ENCODE assay signal across 19 cellular contexts in the genomic region with DNA sequence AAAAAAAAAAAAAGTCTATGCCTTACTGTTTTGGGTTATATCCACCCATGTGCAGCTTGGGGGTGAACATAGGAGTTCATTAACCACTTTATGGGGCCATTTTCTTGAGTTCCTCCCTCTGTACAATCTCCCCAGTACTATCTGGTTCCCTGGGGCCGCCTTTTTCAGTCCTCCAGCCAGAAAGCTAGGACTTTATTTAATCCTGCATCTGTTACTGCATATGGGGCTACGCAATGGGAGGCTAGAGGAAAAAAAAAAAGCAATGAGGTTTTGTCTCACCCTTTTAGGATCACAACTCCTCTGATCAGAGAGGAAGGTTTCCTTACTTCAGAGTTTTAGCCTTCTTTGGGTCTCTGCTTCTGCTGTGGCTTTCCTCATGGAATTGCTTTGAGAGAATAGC. TPM values are rescaled to one million over a fixed set of nuclear protein-coding genes. Genes with fewer than 3 reads are reported as not detected.
DNase-seq lines count a peak whose midpoint lies in the region; ATAC-seq and TF ChIP-seq lines count a peak whose summit lies in the region.
"Had no signal": no experiment of that assay in that cellular context is flagged by ENCODE, and none has a peak within 500 bp of the region (broad histone marks: within the 10 kb centered on the region; RNA-seq: fewer than 3 reads in every experiment).

No MANE protein-coding gene starts in this region.

- peaks cover 5% of the 10 kb centered on the region; the same call in 1 of the 2 replicates for H3K36me3 ChIP-seq in SJCRH30
- no peaks in the 10 kb centered on the region for H3K36me3 ChIP-seq in osteoblast (ENCODE audit: insufficient read depth, low read length)
- H3K36me3 ChIP-seq: BE2C had no signal

- ATAC-seq in HG02759 (IDR thresholded peaks at IDR 0.05; ENCODE audit: unreplicated experiment), result no peak
- ATAC-seq in HG03378 (IDR thresholded peaks at IDR 0.05; ENCODE audit: unreplicated experiment), result no peak

- H3K4me1 ChIP-seq in SJCRH30, result peaks cover 20% of the 10 kb centered on the region
- H3K4me1 ChIP-seq in osteoblast (ENCODE audit: insufficient read depth, low read length), result no peaks in the 10 kb centered on the region
- H3K4me1 ChIP-seq: BE2C had no signal

- H3K27ac ChIP-seq in SJCRH30 (no peak overlapping the region), osteoblast (ENCODE audit: low read depth, low read length) (no peak overlapping the region)
- H3K27ac ChIP-seq: HL-60, KMS-11 had no signal

- H3K4me3 ChIP-seq in SJCRH30, result no peak overlapping the region
- H3K4me3 ChIP-seq in osteoblast (ENCODE audit: insufficient read depth, low read length), result no peak overlapping the region

- no peak for TF ChIP-seq CTCF in osteoblast (IDR thresholded peaks at IDR 0.05; ENCODE audit: extremely low read depth, low read depth, low read length)

- no peak overlapping the region for H3K4me2 ChIP-seq in osteoblast (ENCODE audit: insufficient read depth, low read length)
- H3K4me2 ChIP-seq: KMS-11 had no signal

- intact Hi-C loops in head of caudate nucleus (cut with DNase I), result no loop called here

- H3K27me3 ChIP-seq in SJCRH30 (no peaks in the 10 kb centered on the region), osteoblast (ENCODE audit: insufficient read depth, low read length) (no peaks in the 10 kb centered on the region)
- H3K27me3 ChIP-seq: BE2C had no signal

- H2AFZ ChIP-seq in osteoblast (ENCODE audit: low read length), result no peak overlapping the region

- H3K9me3 ChIP-seq in SJCRH30 (replicated peaks), result no peaks in the 10 kb centered on the region
- H3K9me3 ChIP-seq in osteoblast (ENCODE audit: low read depth, low read length), result no peaks in the 10 kb centered on the region
- H3K9me3 ChIP-seq: BE2C had no signal

- DNase-seq in DMS 273 treated with DMSO at 0.1 percent for 48 hours (lab: John Stamatoyannopoulos, UW), result peak; percentile 7
- DNase-seq in NCI-H524 (lab: John Stamatoyannopoulos, UW), result peak; percentile 1 to 48
- peak; percentile 18 to 56 for DNase-seq in SJCRH30
- peak; percentile 6 for DNase-seq in osteoblast (ENCODE audit: insufficient read length, low spot score, missing footprints)
- DNase-seq in DMS53 treated with DMSO at 0.1 percent for 48 hours (lab: John Stamatoyannopoulos, UW; ENCODE audit: unreplicated experiment), result no peak
- no peak for DNase-seq in head of caudate nucleus
- DNase-seq: ACHN; BE2C; CD4-positive, CD25-positive, alpha-beta regulatory T cell; CD8-positive, alpha-beta memory T cell; COR-L47; DMS79; GF-D8; GOT3; H9 had no signal

- peaks cover 26% of the 10 kb centered on the region for H4K20me1 ChIP-seq in osteoblast (ENCODE audit: insufficient read depth, low read length)

- H3K79me2 ChIP-seq in osteoblast (ENCODE audit: insufficient read depth, low read length), result peaks cover 33% of the 10 kb centered on the region

RNA-seq across cellular contexts. Expression of gene BTRC, which starts 51.0 kb away (rescaled TPM):
- total RNA-seq in SJCRH30 (2014; rRNA removed; shearing (Covaris generic)), result 42.5 and 45.4 TPM in 2 replicates
- 11.2 and 11.8 TPM in 2 replicates for total RNA-seq in osteoblast

Comparison
In these comparisons a context has a peak if more than half of its experiments do, and no peak if none do; other contexts are left out.
1. DNase-seq: peak in DMS 273 treated with DMSO at 0.1 percent for 48 hours (single experiment), NCI-H524 (2 of 2), SJCRH30 (2 of 2) and osteoblast (single experiment); none in DMS53 treated with DMSO at 0.1 percent for 48 hours (single experiment) and head of caudate nucleus (0 of 42).